24 cellular contexts compared by ENCODE assay signal in genomic region chr19:44731081-44731480, GRCh38. TPM values are rescaled to one million over a fixed set of nuclear protein-coding genes. Genes with fewer than 3 reads are reported as not detected.
"Had no signal": no experiment of that assay in that cellular context is flagged by ENCODE, and none has a peak within 500 bp of the region (broad histone marks: within the 10 kb centered on the region; RNA-seq: fewer than 3 reads in every experiment).

No MANE protein-coding gene starts in this region.

- DNase-seq: KBM-7; MV-4-11; NCI-H1048; NCI-H1105; NCI-H1417 treated with DMSO at 0.1 percent for 48 hours; NCI-H146; NCI-H1694 treated with DMSO at 0.1 percent for 48 hours; NCI-H1930; NCI-H2081; NCI-H2107; NCI-H2227 treated with DMSO at 0.1 percent for 48 hours; NCI-H524; NCI-H526 treated with DMSO at 0.1 percent for 48 hours; NCI-H748 treated with DMSO at 0.1 percent for 48 hours; NK-92 treated with Interleukin-12 subunit alpha and Interleukin-12 subunit beta, amount 100 ng/mL, for 24 hours; PC-3; SHP77 had no signal

- ATAC-seq: Panc1, PC-3 had no signal

RNA-seq across cellular contexts. Expression of gene CEACAM16, which starts 32.1 kb away (rescaled TPM):
- total RNA-seq: HT-29, LHCN-M2, MCF 10A, NCI-H460, OCI-LY7, PC-3, SK-MEL-5 had no signal

RNA-seq across cellular contexts. Expression of gene CBLC, which starts 46.6 kb away (rescaled TPM):
- total RNA-seq: LHCN-M2, NCI-H460, OCI-LY7, SK-MEL-5 had no signal

RNA-seq across cellular contexts. Expression of gene CEACAM19, which starts 59.8 kb away (rescaled TPM):
- total RNA-seq: OCI-LY7 had no signal
